Comparison of ENCODE assay signal across 1 cellular context in the genomic region with DNA sequence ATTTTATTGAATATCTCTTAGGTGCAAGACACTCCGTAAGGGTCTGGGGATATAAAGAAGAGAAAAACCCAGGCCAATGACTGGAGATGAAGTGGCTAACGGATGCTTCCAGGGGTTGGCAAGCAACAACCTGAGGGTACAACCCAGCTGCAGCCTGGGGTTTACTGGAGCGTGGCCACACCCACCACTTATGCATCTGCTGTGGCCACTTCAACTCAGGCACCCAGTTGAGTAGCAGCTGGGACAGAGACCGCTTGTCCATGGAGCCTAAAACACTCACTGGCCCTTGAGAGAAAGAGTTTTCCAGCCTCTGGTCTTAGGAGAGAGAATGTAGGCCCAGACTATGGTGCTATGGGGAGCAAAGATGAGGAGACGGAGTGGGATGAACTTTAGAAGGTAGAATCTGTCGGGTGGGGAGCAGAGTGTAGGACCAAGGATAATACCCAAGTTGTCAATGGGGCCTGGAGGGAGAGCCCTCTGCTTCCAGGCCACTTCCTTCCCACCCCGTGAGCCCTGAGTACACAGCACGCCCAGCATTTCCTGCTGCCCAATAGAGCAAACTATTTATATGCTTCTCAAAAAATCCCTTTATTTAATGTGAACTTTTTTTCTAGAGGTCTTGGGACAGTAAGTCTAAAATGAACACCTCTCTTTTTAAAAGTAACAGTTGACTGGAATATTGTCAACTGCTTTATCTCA.
A peak's percentile ranks its signal among the peaks of the same experiment; 100 is the strongest.
TF ChIP-seq lines count a peak whose summit lies in the region.

No MANE protein-coding gene starts in this region.

TF ChIP-seq in HepG2, 621 proteins besides CTCF, POLR2A, EP300 and RAD21 (continued from another document and continues in another):
- TF ChIP-seq, protein P1, sequence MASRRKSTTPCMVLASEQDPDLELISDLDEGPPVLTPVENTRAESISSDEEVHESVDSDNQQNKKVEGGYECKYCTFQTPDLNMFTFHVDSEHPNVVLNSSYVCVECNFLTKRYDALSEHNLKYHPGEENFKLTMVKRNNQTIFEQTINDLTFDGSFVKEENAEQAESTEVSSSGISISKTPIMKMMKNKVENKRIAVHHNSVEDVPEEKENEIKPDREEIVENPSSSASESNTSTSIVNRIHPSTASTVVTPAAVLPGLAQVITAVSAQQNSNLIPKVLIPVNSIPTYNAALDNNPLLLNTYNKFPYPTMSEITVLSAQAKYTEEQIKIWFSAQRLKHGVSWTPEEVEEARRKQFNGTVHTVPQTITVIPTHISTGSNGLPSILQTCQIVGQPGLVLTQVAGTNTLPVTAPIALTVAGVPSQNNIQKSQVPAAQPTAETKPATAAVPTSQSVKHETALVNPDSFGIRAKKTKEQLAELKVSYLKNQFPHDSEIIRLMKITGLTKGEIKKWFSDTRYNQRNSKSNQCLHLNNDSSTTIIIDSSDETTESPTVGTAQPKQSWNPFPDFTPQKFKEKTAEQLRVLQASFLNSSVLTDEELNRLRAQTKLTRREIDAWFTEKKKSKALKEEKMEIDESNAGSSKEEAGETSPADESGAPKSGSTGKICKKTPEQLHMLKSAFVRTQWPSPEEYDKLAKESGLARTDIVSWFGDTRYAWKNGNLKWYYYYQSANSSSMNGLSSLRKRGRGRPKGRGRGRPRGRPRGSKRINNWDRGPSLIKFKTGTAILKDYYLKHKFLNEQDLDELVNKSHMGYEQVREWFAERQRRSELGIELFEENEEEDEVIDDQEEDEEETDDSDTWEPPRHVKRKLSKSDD (CRISPR knock-in tag; IDR thresholded peaks at IDR 0.05; ENCODE audit: low read depth): no peak
- no peak for TF ChIP-seq ZFP82 (CRISPR knock-in tag; IDR thresholded peaks at IDR 0.05; ENCODE audit: borderline replicate concordance)
- TF ChIP-seq, protein P2, sequence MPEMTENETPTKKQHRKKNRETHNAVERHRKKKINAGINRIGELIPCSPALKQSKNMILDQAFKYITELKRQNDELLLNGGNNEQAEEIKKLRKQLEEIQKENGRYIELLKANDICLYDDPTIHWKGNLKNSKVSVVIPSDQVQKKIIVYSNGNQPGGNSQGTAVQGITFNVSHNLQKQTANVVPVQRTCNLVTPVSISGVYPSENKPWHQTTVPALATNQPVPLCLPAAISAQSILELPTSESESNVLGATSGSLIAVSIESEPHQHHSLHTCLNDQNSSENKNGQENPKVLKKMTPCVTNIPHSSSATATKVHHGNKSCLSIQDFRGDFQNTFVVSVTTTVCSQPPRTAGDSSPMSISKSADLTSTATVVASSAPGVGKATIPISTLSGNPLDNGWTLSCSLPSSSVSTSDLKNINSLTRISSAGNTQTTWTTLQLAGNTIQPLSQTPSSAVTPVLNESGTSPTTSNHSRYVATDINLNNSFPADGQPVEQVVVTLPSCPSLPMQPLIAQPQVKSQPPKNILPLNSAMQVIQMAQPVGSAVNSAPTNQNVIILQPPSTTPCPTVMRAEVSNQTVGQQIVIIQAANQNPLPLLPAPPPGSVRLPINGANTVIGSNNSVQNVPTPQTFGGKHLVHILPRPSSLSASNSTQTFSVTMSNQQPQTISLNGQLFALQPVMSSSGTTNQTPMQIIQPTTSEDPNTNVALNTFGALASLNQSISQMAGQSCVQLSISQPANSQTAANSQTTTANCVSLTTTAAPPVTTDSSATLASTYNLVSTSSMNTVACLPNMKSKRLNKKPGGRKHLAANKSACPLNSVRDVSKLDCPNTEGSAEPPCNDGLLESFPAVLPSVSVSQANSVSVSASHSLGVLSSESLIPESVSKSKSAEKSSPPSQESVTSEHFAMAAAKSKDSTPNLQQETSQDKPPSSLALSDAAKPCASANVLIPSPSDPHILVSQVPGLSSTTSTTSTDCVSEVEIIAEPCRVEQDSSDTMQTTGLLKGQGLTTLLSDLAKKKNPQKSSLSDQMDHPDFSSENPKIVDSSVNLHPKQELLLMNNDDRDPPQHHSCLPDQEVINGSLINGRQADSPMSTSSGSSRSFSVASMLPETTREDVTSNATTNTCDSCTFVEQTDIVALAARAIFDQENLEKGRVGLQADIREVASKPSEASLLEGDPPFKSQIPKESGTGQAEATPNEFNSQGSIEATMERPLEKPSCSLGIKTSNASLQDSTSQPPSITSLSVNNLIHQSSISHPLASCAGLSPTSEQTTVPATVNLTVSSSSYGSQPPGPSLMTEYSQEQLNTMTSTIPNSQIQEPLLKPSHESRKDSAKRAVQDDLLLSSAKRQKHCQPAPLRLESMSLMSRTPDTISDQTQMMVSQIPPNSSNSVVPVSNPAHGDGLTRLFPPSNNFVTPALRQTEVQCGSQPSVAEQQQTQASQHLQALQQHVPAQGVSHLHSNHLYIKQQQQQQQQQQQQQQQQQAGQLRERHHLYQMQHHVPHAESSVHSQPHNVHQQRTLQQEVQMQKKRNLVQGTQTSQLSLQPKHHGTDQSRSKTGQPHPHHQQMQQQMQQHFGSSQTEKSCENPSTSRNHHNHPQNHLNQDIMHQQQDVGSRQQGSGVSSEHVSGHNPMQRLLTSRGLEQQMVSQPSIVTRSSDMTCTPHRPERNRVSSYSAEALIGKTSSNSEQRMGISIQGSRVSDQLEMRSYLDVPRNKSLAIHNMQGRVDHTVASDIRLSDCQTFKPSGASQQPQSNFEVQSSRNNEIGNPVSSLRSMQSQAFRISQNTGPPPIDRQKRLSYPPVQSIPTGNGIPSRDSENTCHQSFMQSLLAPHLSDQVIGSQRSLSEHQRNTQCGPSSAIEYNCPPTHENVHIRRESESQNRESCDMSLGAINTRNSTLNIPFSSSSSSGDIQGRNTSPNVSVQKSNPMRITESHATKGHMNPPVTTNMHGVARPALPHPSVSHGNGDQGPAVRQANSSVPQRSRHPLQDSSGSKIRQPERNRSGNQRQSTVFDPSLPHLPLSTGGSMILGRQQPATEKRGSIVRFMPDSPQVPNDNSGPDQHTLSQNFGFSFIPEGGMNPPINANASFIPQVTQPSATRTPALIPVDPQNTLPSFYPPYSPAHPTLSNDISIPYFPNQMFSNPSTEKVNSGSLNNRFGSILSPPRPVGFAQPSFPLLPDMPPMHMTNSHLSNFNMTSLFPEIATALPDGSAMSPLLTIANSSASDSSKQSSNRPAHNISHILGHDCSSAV (CRISPR knock-in tag; IDR thresholded peaks at IDR 0.05; ENCODE audit: borderline replicate concordance): no peak
- TF ChIP-seq CBX5 (CRISPR knock-in tag; IDR thresholded peaks at IDR 0.05; ENCODE audit: borderline replicate concordance): no peak
- TF ChIP-seq, protein P3, sequence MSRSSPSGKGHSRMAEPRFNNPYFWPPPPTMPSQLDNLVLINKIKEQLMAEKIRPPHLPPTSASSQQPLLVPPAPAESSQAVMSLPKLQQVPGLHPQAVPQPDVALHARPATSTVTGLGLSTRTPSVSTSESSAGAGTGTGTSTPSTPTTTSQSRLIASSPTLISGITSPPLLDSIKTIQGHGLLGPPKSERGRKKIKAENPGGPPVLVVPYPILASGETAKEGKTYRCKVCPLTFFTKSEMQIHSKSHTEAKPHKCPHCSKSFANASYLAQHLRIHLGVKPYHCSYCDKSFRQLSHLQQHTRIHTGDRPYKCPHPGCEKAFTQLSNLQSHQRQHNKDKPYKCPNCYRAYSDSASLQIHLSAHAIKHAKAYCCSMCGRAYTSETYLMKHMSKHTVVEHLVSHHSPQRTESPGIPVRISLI (CRISPR knock-in tag; IDR thresholded peaks at IDR 0.05; ENCODE audit: borderline replicate concordance): no peak
- TF ChIP-seq ZNF460 (CRISPR knock-in tag; IDR thresholded peaks at IDR 0.05; ENCODE audit: borderline replicate concordance): no peak
- TF ChIP-seq, protein P4, sequence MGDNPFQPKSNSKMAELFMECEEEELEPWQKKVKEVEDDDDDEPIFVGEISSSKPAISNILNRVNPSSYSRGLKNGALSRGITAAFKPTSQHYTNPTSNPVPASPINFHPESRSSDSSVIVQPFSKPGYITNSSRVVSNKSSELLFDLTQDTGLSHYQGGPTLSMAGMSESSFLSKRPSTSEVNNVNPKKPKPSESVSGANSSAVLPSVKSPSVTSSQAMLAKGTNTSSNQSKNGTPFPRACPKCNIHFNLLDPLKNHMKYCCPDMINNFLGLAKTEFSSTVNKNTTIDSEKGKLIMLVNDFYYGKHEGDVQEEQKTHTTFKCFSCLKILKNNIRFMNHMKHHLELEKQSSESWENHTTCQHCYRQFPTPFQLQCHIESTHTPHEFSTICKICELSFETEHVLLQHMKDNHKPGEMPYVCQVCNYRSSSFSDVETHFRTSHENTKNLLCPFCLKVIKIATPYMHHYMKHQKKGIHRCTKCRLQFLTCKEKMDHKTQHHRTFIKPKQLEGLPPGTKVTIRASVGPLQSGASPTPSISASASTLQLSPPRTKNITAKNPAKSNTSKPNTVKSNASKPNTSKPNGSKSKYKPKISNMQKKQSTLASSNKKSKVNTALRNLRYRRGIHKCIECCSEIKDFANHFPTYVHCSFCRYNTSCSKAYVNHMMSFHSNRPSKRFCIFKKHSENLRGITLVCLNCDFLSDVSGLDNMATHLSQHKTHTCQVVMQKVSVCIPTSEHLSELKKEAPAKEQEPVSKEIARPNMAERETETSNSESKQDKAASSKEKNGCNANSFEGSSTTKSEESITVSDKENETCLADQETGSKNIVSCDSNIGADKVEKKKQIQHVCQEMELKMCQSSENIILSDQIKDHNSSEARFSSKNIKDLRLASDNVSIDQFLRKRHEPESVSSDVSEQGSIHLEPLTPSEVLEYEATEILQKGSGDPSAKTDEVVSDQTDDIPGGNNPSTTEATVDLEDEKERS (CRISPR knock-in tag; IDR thresholded peaks at IDR 0.05): no peak
- TF ChIP-seq, protein P5, sequence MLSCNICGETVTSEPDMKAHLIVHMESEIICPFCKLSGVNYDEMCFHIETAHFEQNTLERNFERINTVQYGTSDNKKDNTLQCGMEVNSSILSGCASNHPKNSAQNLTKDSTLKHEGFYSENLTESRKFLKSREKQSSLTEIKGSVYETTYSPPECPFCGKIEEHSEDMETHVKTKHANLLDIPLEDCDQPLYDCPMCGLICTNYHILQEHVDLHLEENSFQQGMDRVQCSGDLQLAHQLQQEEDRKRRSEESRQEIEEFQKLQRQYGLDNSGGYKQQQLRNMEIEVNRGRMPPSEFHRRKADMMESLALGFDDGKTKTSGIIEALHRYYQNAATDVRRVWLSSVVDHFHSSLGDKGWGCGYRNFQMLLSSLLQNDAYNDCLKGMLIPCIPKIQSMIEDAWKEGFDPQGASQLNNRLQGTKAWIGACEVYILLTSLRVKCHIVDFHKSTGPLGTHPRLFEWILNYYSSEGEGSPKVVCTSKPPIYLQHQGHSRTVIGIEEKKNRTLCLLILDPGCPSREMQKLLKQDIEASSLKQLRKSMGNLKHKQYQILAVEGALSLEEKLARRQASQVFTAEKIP (CRISPR knock-in tag; IDR thresholded peaks at IDR 0.05; ENCODE audit: borderline replicate concordance): no peak
- TF ChIP-seq ZBTB7B (CRISPR knock-in tag; IDR thresholded peaks at IDR 0.05): no peak
- TF ChIP-seq, protein P6, sequence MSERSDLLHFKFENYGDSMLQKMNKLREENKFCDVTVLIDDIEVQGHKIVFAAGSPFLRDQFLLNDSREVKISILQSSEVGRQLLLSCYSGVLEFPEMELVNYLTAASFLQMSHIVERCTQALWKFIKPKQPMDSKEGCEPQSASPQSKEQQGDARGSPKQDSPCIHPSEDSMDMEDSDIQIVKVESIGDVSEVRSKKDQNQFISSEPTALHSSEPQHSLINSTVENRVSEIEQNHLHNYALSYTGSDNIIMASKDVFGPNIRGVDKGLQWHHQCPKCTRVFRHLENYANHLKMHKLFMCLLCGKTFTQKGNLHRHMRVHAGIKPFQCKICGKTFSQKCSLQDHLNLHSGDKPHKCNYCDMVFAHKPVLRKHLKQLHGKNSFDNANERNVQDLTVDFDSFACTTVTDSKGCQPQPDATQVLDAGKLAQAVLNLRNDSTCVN (CRISPR knock-in tag; IDR thresholded peaks at IDR 0.05; ENCODE audit: borderline replicate concordance): 0 out of 2 replicates have a peak, but pooled peaks have one; percentile 38
- TF ChIP-seq, protein P7, sequence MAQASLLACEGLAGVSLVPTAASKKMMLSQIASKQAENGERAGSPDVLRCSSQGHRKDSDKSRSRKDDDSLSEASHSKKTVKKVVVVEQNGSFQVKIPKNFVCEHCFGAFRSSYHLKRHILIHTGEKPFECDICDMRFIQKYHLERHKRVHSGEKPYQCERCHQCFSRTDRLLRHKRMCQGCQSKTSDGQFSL (CRISPR knock-in tag; IDR thresholded peaks at IDR 0.05): no peak
- no peak for TF ChIP-seq ZKSCAN1 (IDR thresholded peaks at IDR 0.05; ENCODE audit: low read length)
- TF ChIP-seq MAFG (CRISPR knock-in tag; IDR thresholded peaks at IDR 0.05): no peak
- TF ChIP-seq ARNT2 (CRISPR knock-in tag; IDR thresholded peaks at IDR 0.05; ENCODE audit: low read depth): 0 out of 2 replicates have a peak, but pooled peaks have one; percentile 21
- TF ChIP-seq ZBTB42 (CRISPR knock-in tag; IDR thresholded peaks at IDR 0.05): no peak
- TF ChIP-seq, protein P8, sequence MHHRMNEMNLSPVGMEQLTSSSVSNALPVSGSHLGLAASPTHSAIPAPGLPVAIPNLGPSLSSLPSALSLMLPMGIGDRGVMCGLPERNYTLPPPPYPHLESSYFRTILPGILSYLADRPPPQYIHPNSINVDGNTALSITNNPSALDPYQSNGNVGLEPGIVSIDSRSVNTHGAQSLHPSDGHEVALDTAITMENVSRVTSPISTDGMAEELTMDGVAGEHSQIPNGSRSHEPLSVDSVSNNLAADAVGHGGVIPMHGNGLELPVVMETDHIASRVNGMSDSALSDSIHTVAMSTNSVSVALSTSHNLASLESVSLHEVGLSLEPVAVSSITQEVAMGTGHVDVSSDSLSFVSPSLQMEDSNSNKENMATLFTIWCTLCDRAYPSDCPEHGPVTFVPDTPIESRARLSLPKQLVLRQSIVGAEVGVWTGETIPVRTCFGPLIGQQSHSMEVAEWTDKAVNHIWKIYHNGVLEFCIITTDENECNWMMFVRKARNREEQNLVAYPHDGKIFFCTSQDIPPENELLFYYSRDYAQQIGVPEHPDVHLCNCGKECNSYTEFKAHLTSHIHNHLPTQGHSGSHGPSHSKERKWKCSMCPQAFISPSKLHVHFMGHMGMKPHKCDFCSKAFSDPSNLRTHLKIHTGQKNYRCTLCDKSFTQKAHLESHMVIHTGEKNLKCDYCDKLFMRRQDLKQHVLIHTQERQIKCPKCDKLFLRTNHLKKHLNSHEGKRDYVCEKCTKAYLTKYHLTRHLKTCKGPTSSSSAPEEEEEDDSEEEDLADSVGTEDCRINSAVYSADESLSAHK (CRISPR knock-in tag; IDR thresholded peaks at IDR 0.05; ENCODE audit: borderline replicate concordance): no peak
- no peak for TF ChIP-seq SMAD3 (CRISPR knock-in tag; IDR thresholded peaks at IDR 0.05)
- TF ChIP-seq KDM1A (CRISPR knock-in tag; IDR thresholded peaks at IDR 0.05): no peak
- no peak for TF ChIP-seq ZSCAN30 (CRISPR knock-in tag; IDR thresholded peaks at IDR 0.05)
- TF ChIP-seq, protein P9, sequence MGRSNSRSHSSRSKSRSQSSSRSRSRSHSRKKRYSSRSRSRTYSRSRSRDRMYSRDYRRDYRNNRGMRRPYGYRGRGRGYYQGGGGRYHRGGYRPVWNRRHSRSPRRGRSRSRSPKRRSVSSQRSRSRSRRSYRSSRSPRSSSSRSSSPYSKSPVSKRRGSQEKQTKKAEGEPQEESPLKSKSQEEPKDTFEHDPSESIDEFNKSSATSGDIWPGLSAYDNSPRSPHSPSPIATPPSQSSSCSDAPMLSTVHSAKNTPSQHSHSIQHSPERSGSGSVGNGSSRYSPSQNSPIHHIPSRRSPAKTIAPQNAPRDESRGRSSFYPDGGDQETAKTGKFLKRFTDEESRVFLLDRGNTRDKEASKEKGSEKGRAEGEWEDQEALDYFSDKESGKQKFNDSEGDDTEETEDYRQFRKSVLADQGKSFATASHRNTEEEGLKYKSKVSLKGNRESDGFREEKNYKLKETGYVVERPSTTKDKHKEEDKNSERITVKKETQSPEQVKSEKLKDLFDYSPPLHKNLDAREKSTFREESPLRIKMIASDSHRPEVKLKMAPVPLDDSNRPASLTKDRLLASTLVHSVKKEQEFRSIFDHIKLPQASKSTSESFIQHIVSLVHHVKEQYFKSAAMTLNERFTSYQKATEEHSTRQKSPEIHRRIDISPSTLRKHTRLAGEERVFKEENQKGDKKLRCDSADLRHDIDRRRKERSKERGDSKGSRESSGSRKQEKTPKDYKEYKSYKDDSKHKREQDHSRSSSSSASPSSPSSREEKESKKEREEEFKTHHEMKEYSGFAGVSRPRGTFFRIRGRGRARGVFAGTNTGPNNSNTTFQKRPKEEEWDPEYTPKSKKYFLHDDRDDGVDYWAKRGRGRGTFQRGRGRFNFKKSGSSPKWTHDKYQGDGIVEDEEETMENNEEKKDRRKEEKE (IDR thresholded peaks at IDR 0.05): no peak
- 0 out of 2 replicates have a peak, but pooled peaks have one; percentile 64 for TF ChIP-seq ATF1 (CRISPR knock-in tag; IDR thresholded peaks at IDR 0.05)
